ENCODE assay signal across 11 cellular contexts in genomic region chr9:89421595-89421994, GRCh38.
A peak's percentile ranks its signal among the peaks of the same experiment; 100 is the strongest.
DNase-seq lines count a peak whose midpoint lies in the region; ATAC-seq lines count a peak whose summit lies in the region.
"Had no signal": no experiment of that assay in that cellular context is flagged by ENCODE, and none has a peak within 500 bp of the region (broad histone marks: within the 10 kb centered on the region; RNA-seq: fewer than 3 reads in every experiment).

No MANE protein-coding gene starts in this region.

- peaks cover 100% of the 10 kb centered on the region for H3K4me1 Mint-ChIP-seq in stimulated activated naive CD8-positive, alpha-beta T cell treated with anti-CD3 and anti-CD28 coated beads, Interleukin-15, Interleukin-2, amounts not matched to agents 100 ng/mL and 50 ng/mL, for 24 hours (ENCODE audit: low read depth)
- H3K4me1 Mint-ChIP-seq in activated T-cell treated with anti-CD3 and anti-CD28 coated beads, Interleukin-2, amount 50 U/mL, for 72 hours (ENCODE audit: low read depth), result peaks cover 100% of the 10 kb centered on the region
- peaks cover 97% of the 10 kb centered on the region in 2 donors for H3K4me1 Mint-ChIP-seq in immature natural killer cell

- H3K36me3 Mint-ChIP-seq in stimulated activated naive CD8-positive, alpha-beta T cell treated with anti-CD3 and anti-CD28 coated beads, Interleukin-15, Interleukin-2, amounts not matched to agents 100 ng/mL and 50 ng/mL, for 24 hours (ENCODE audit: low read depth), result peaks cover 79% of the 10 kb centered on the region
- peaks cover 32 to 53% of the 10 kb centered on the region in 2 donors for H3K36me3 Mint-ChIP-seq in activated T-cell treated with anti-CD3 and anti-CD28 coated beads, Interleukin-2, amount 50 U/mL, for 72 hours (ENCODE audit: insufficient read depth in 2 of 2)
- H3K36me3 Mint-ChIP-seq in immature natural killer cell, result peaks cover 0 to 4% (median 0%) of the 10 kb centered on the region in 3 donors

- DNase-seq in stimulated activated naive CD8-positive, alpha-beta T cell treated with anti-CD3 and anti-CD28 coated beads, Interleukin-15, Interleukin-2, amounts not matched to agents 100 U/mL and 50 U/mL, for 24 hours, result no peak
- DNase-seq in activated T-cell treated with anti-CD3 and anti-CD28 coated beads, Interleukin-2, amount 50 U/mL, for 72 hours, result peak in 1 of 2 donors; percentile 49
- DNase-seq in immature natural killer cell (no peak), NCI-H2081 treated with DMSO at 0.1 percent for 48 hours (lab: John Stamatoyannopoulos, UW) (no peak), Ammon's horn (ENCODE audit: low spot score) (no peak), NCI-H1092 treated with DMSO at 0.1 percent for 48 hours (lab: John Stamatoyannopoulos, UW) (no peak)
- DNase-seq: NCI-H1105, NCI-H774, retina had no signal

- H3K27me3 Mint-ChIP-seq in stimulated activated naive CD8-positive, alpha-beta T cell treated with anti-CD3 and anti-CD28 coated beads, Interleukin-15, Interleukin-2, amounts not matched to agents 100 ng/mL and 50 ng/mL, for 24 hours, result no peaks in the 10 kb centered on the region
- H3K27me3 Mint-ChIP-seq in activated T-cell treated with anti-CD3 and anti-CD28 coated beads, Interleukin-2, amount 50 U/mL, for 72 hours (ENCODE audit: low read depth), result no peaks in the 10 kb centered on the region
- peaks cover 4 to 12% (median 6%) of the 10 kb centered on the region in 3 donors for H3K27me3 Mint-ChIP-seq in immature natural killer cell (ENCODE audit: low read depth in 3 of 3)

- peak overlapping the region; percentile 69 for H3K4me3 Mint-ChIP-seq in stimulated activated naive CD8-positive, alpha-beta T cell treated with anti-CD3 and anti-CD28 coated beads, Interleukin-15, Interleukin-2, amounts not matched to agents 100 ng/mL and 50 ng/mL, for 24 hours
- peak overlapping the region; percentile 75 to 92 for H3K4me3 Mint-ChIP-seq in activated T-cell treated with anti-CD3 and anti-CD28 coated beads, Interleukin-2, amount 50 U/mL, for 72 hours
- H3K4me3 Mint-ChIP-seq in immature natural killer cell, result peak overlapping the region in 3 of 5 donors; percentile 1 to 91 (median 12)

- ATAC-seq in stimulated activated naive CD8-positive, alpha-beta T cell treated with anti-CD3 and anti-CD28 coated beads, Interleukin-15, Interleukin-2, amounts not matched to agents 100 U/mL and 50 U/mL, for 24 hours, result no peak
- peak in 1 of 2 donors; percentile 6 for ATAC-seq in activated T-cell treated with anti-CD3 and anti-CD28 coated beads, Interleukin-2, amount 50 U/mL, for 72 hours (replicated peaks in 1 of 2)
- no peak for ATAC-seq in HG03175 (IDR thresholded peaks at IDR 0.05; ENCODE audit: unreplicated experiment)

- peak overlapping the region; percentile 98 for H3K27ac Mint-ChIP-seq in stimulated activated naive CD8-positive, alpha-beta T cell treated with anti-CD3 and anti-CD28 coated beads, Interleukin-15, Interleukin-2, amounts not matched to agents 100 ng/mL and 50 ng/mL, for 24 hours
- H3K27ac Mint-ChIP-seq in activated T-cell treated with anti-CD3 and anti-CD28 coated beads, Interleukin-2, amount 50 U/mL, for 72 hours, result peak overlapping the region; percentile 98
- H3K27ac Mint-ChIP-seq in immature natural killer cell, result peak overlapping the region in 5 of 6 donors; percentile 20 to 91 (median 79)

- peaks cover 5% of the 10 kb centered on the region for H3K9me3 Mint-ChIP-seq in stimulated activated naive CD8-positive, alpha-beta T cell treated with anti-CD3 and anti-CD28 coated beads, Interleukin-15, Interleukin-2, amounts not matched to agents 100 ng/mL and 50 ng/mL, for 24 hours
- H3K9me3 Mint-ChIP-seq in activated T-cell treated with anti-CD3 and anti-CD28 coated beads, Interleukin-2, amount 50 U/mL, for 72 hours, result peaks cover 0 to 2% of the 10 kb centered on the region in 2 donors
- no peaks in the 10 kb centered on the region for H3K9me3 Mint-ChIP-seq in immature natural killer cell

Comparison
In these comparisons a context has a peak if more than half of its experiments do, and no peak if none do; other contexts are left out.
1. H3K4me3 Mint-ChIP-seq: peak in every context shown above with its lines; median percentile 84 in activated T-cell treated with anti-CD3 and anti-CD28 coated beads, Interleukin-2, amount 50 U/mL, for 72 hours; 69 in stimulated activated naive CD8-positive, alpha-beta T cell treated with anti-CD3 and anti-CD28 coated beads, Interleukin-15, Interleukin-2, amounts not matched to agents 100 ng/mL and 50 ng/mL, for 24 hours; 12 in immature natural killer cell.